1 cellular context compared by ENCODE assay signal in genomic region chr1:67213164-67213563, GRCh38.
TF ChIP-seq lines count a peak whose summit lies in the region.

No MANE protein-coding gene starts in this region.

TF ChIP-seq in H1, 55 proteins besides CTCF, POLR2A, EP300 and RAD21:
- TF ChIP-seq POU5F1 (IDR thresholded peaks at IDR 0.05; ENCODE audit: low read depth, low read length) (no peak), CHD7 (IDR thresholded peaks at IDR 0.05; ENCODE audit: insufficient replicate concordance, low read length) (no peak), CHD2 (IDR thresholded peaks at IDR 0.05; ENCODE audit: low read length) (no peak), SP1 (IDR thresholded peaks at IDR 0.05; ENCODE audit: low read depth, low read length) (no peak), BCL11A (IDR thresholded peaks at IDR 0.05; ENCODE audit: low read depth in 2 of 2, low read length in 2 of 2) (no peak), TEAD4 (IDR thresholded peaks at IDR 0.05; ENCODE audit: low read depth, low read length) (no peak), NRF1 (IDR thresholded peaks at IDR 0.05; ENCODE audit: low read depth, low read length) (no peak), JUND (IDR thresholded peaks at IDR 0.05; ENCODE audit: low read length) (no peak), SIX5 (IDR thresholded peaks at IDR 0.05; ENCODE audit: low read depth, low read length) (no peak), EGR1 (IDR thresholded peaks at IDR 0.05; ENCODE audit: borderline replicate concordance, low read depth, low read length) (no peak), PHF8 (conservative IDR thresholded peaks at IDR 0.05; ENCODE audit: low read depth, low read length) (no peak), RBBP5 (IDR thresholded peaks at IDR 0.05; ENCODE audit: borderline replicate concordance, low read depth, low read length) (no peak)
